Comparison of ENCODE assay signal across 8 cellular contexts in the genomic region with DNA sequence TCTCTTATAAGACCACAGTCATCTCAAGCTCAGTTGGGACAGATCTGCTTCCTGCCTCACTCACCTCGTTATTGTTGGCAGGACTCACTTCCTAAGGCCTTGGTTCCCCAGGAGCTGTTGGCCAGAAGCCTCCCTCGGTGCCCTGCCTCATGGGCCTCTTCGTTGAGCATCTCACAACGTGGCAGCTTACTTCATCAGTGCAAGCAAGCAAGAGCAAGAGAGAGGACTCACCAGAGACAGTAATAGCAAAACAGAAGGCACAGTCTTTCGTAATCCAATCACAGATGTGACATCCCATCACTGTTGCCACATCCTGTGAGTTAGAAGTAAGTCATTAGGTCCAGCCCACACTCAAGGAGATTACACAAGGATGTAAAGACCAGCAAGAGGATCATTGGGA. TPM values are rescaled to one million over a fixed set of nuclear protein-coding genes. Genes with fewer than 3 reads are reported as not detected.
DNase-seq lines count a peak whose midpoint lies in the region; ATAC-seq and TF ChIP-seq lines count a peak whose summit lies in the region.

No MANE protein-coding gene starts in this region.

- no peak overlapping the region for H3K4me3 ChIP-seq in OCI-LY7 (ENCODE audit: low read depth, low read length, poor library complexity, severe bottlenecking)

- H3K4me1 ChIP-seq in OCI-LY7 (ENCODE audit: insufficient read depth, low read length, poor library complexity, severe bottlenecking) = peaks cover 67% of the 10 kb centered on the region

- no peaks in the 10 kb centered on the region for H3K9me3 Mint-ChIP-seq in central memory CD8-positive, alpha-beta T cell
- H3K9me3 Mint-ChIP-seq in memory B cell (no peaks in the 10 kb centered on the region), immature natural killer cell (no peaks in the 10 kb centered on the region)

- intact Hi-C loops in OCI-LY7 (cut with micrococcal nuclease; ENCODE audit: unreplicated experiment) = no loop called here

- no peaks in the 10 kb centered on the region for H3K27me3 Mint-ChIP-seq in central memory CD8-positive, alpha-beta T cell
- H3K27me3 Mint-ChIP-seq in memory B cell = no peaks in the 10 kb centered on the region
- H3K27me3 Mint-ChIP-seq in immature natural killer cell (ENCODE audit: low read depth in 3 of 3) = peaks cover 2 to 10% (median 9%) of the 10 kb centered on the region in 3 donors

- CTCF ChIA-PET in OCI-LY7 (lab: Charles Lee; ENCODE audit: unreplicated experiment) = interaction anchor here (1.5 kb wide), 1 partner anchor 167 kb away, joined by 3 read pairs; no protein-coding TSS in a partner anchor

- BruUV-seq in OCI-LY7 (replicated peaks; lab: Mats Ljungman, UMichigan) = no TSS peak

- no peaks in the 10 kb centered on the region for H3K79me2 ChIP-seq in OCI-LY7 (ENCODE audit: insufficient read depth, low read depth, low read length)

- H3K9me3 ChIP-seq in OCI-LY7 (ENCODE audit: low read length) = no peaks in the 10 kb centered on the region

- POLR2A ChIA-PET in OCI-LY7 (lab: Charles Lee) = interaction anchor here (0.7 to 1.9 kb wide), 7 partner anchors 8 to 572 kb away, joined by 3 to 8 read pairs (median 4); no protein-coding TSS in a partner anchor

- H3K4me1 Mint-ChIP-seq in central memory CD8-positive, alpha-beta T cell = peaks cover 22% of the 10 kb centered on the region
- peaks cover 39% of the 10 kb centered on the region for H3K4me1 Mint-ChIP-seq in memory B cell
- peaks cover 4 to 12% of the 10 kb centered on the region in 2 donors for H3K4me1 Mint-ChIP-seq in immature natural killer cell

- H3K36me3 ChIP-seq in OCI-LY7 (ENCODE audit: insufficient read depth, low read length) = no peaks in the 10 kb centered on the region

- DNase-seq in Daoy (ENCODE audit: low read depth) (peak; percentile 83), OCI-LY7 (ENCODE audit: low spot score) (no peak), memory B cell (ENCODE audit: low spot score in 2 of 2) (no peak), immature natural killer cell (no peak), NCI-H510A (lab: John Stamatoyannopoulos, UW) (no peak)
- DNase-seq in central memory CD8-positive, alpha-beta T cell (ENCODE audit: low spot score in 2 of 2) = no peak
- DNase-seq in activated effector memory CD4-positive, alpha-beta T cell treated with anti-CD3 and anti-CD28 coated beads, Interleukin-2, amount 50 U/mL, for 16 hours = no peak

- H3K27ac Mint-ChIP-seq in central memory CD8-positive, alpha-beta T cell (ENCODE audit: low read depth) = peak overlapping the region; percentile 36
- H3K27ac Mint-ChIP-seq in memory B cell (peak overlapping the region; percentile 43), immature natural killer cell (peak overlapping the region in 1 of 6 donors; percentile 41)

- H3K36me3 Mint-ChIP-seq in central memory CD8-positive, alpha-beta T cell (ENCODE audit: insufficient read depth) = peaks cover 3% of the 10 kb centered on the region
- peaks cover 5% of the 10 kb centered on the region for H3K36me3 Mint-ChIP-seq in memory B cell
- H3K36me3 Mint-ChIP-seq in immature natural killer cell = no peaks in the 10 kb centered on the region

- H3K4me3 Mint-ChIP-seq in central memory CD8-positive, alpha-beta T cell = no peak overlapping the region
- peak overlapping the region; percentile 35 for H3K4me3 Mint-ChIP-seq in memory B cell
- H3K4me3 Mint-ChIP-seq in immature natural killer cell = no peak overlapping the region

- H3K4me2 ChIP-seq in OCI-LY7 (ENCODE audit: low read length) = no peak overlapping the region

- TF ChIP-seq CTCF in OCI-LY7 (conservative IDR thresholded peaks at IDR 0.05; ENCODE audit: low read length) = no peak

- no peaks in the 10 kb centered on the region for H4K20me1 ChIP-seq in OCI-LY7 (ENCODE audit: insufficient read depth, low read length)

- no peak overlapping the region for H3K27ac ChIP-seq in OCI-LY7 (ENCODE audit: low read depth, low read length, poor library complexity, severe bottlenecking)

- H3K9me2 ChIP-seq in OCI-LY7 (ENCODE audit: insufficient read depth, low read length) = no peaks in the 10 kb centered on the region

- peak overlapping the region; percentile 40 for H2AFZ ChIP-seq in OCI-LY7 (ENCODE audit: low read length)

- ATAC-seq in central memory CD8-positive, alpha-beta T cell (replicated peaks; ENCODE audit: extremely low read depth, poor library complexity, severe bottlenecking) = no peak
- no peak for ATAC-seq in memory B cell (ENCODE audit: low read depth)
- no peak for ATAC-seq in GM18909 (IDR thresholded peaks at IDR 0.05; ENCODE audit: poor library complexity, unreplicated experiment)

RNA-seq across cellular contexts. Expression of gene NUMB, which starts 5.1 kb away (rescaled TPM):
- 12.9 and 15.2 TPM in 2 replicates for total RNA-seq in Daoy (2014; rRNA removed; shearing (Covaris generic))
- 17.1 and 18.6 TPM in 2 replicates for total RNA-seq in OCI-LY7 (2014; rRNA removed; shearing (Covaris generic))
- total RNA-seq in OCI-LY7 (2022) = 81.1 and 87.8 TPM in 2 replicates
- polyA plus RNA-seq in immature natural killer cell = 10 to 100 TPM; 14.1 to 32.4 (median 17.7) TPM

RNA-seq across cellular contexts. Expression of gene RIOX1, which starts 27.3 kb away (rescaled TPM):
- 10.6 and 16.1 TPM in 2 replicates for total RNA-seq in Daoy (2014; rRNA removed; shearing (Covaris generic))
- 33.5 and 36.4 TPM in 2 replicates for total RNA-seq in OCI-LY7 (2014; rRNA removed; shearing (Covaris generic))
- total RNA-seq in OCI-LY7 (2022) = 21.0 and 21.7 TPM in 2 replicates
- polyA plus RNA-seq in immature natural killer cell = 10 to 100 TPM; 10.3 to 26.2 (median 16.3) TPM
